Comparison of ENCODE assay signal across 1 cellular context in the genomic region with DNA sequence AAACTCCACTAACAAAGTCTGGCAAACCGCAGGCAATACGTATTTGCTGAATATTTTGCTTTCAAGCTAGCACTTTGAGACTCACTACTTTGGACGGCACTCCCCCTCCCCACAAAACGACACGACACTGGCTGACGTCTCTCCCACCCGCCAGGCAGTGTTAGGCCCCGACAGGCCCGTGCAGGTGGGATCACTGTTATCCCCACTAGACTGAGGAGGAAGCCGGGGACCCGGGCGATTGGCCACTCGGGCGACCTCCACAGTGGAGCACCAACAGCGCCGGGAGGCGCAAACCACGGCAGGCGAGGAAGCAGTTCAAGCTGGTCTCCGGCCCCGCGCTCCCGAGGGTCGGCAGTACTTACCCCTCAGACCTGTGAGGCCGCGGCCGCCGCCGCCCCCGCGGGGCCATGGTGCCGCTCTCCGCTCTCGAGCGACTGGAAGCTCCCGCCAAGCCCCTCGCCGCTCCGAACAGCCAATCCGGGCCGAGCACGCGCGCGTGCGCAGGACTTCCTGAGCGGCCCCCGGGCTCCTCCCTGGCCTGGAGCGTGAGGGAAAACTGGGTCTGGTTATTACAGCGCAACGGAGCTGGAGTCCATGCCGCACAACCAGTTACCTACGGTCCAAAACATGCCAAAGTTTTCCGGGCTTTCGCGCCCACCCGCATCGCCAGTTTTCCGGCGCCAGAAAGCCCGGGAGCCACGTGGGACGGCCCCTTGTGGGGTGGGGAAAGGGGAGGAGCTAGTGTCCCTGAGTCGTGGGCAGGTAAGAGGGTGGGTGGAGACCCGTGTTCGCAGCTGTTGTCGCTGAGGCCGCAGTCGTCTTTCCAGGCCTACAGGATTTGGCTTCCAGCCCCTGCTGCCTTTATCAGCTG.
TF ChIP-seq lines count a peak whose summit lies in the region.

A gene with protein sequence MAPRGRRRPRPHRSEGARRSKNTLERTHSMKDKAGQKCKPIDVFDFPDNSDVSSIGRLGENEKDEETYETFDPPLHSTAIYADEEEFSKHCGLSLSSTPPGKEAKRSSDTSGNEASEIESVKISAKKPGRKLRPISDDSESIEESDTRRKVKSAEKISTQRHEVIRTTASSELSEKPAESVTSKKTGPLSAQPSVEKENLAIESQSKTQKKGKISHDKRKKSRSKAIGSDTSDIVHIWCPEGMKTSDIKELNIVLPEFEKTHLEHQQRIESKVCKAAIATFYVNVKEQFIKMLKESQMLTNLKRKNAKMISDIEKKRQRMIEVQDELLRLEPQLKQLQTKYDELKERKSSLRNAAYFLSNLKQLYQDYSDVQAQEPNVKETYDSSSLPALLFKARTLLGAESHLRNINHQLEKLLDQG (minus strand): TSS at position 443 of the 871 bp plus-strand sequence. CDS start 34 bp downstream, at position 409.

TF ChIP-seq in SK-N-SH, 30 proteins besides CTCF, POLR2A, EP300 and RAD21 (continued from another document):
- TF ChIP-seq FOXM1 (IDR thresholded peaks at IDR 0.05; ENCODE audit: low read depth) (peak; percentile 63; the same call in 1 of the 2 replicates), RFX5 (IDR thresholded peaks at IDR 0.05; ENCODE audit: low read length) (peak; percentile 90), SIN3A (IDR thresholded peaks at IDR 0.05; ENCODE audit: borderline replicate concordance, low read depth, low read length) (peak; percentile 98), MEF2A (IDR thresholded peaks at IDR 0.05; ENCODE audit: borderline replicate concordance, low read depth) (no peak), JUND (IDR thresholded peaks at IDR 0.05) (peak; percentile 99), FOXJ3 (CRISPR knock-in tag; IDR thresholded peaks at IDR 0.05) (peak; percentile 49; the same call in 1 of the 2 replicates), SMC3 (IDR thresholded peaks at IDR 0.05; ENCODE audit: low read depth, low read length) (no peak), GATA2 (CRISPR knock-in tag; IDR thresholded peaks at IDR 0.05) (no peak)
- TF ChIP-seq, protein P1, sequence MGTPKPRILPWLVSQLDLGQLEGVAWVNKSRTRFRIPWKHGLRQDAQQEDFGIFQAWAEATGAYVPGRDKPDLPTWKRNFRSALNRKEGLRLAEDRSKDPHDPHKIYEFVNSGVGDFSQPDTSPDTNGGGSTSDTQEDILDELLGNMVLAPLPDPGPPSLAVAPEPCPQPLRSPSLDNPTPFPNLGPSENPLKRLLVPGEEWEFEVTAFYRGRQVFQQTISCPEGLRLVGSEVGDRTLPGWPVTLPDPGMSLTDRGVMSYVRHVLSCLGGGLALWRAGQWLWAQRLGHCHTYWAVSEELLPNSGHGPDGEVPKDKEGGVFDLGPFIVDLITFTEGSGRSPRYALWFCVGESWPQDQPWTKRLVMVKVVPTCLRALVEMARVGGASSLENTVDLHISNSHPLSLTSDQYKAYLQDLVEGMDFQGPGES (IDR thresholded peaks at IDR 0.05; ENCODE audit: low read depth, low read length) = 0 out of 2 replicates have a peak, but pooled peaks have one; percentile 20
- TF ChIP-seq, protein P2, sequence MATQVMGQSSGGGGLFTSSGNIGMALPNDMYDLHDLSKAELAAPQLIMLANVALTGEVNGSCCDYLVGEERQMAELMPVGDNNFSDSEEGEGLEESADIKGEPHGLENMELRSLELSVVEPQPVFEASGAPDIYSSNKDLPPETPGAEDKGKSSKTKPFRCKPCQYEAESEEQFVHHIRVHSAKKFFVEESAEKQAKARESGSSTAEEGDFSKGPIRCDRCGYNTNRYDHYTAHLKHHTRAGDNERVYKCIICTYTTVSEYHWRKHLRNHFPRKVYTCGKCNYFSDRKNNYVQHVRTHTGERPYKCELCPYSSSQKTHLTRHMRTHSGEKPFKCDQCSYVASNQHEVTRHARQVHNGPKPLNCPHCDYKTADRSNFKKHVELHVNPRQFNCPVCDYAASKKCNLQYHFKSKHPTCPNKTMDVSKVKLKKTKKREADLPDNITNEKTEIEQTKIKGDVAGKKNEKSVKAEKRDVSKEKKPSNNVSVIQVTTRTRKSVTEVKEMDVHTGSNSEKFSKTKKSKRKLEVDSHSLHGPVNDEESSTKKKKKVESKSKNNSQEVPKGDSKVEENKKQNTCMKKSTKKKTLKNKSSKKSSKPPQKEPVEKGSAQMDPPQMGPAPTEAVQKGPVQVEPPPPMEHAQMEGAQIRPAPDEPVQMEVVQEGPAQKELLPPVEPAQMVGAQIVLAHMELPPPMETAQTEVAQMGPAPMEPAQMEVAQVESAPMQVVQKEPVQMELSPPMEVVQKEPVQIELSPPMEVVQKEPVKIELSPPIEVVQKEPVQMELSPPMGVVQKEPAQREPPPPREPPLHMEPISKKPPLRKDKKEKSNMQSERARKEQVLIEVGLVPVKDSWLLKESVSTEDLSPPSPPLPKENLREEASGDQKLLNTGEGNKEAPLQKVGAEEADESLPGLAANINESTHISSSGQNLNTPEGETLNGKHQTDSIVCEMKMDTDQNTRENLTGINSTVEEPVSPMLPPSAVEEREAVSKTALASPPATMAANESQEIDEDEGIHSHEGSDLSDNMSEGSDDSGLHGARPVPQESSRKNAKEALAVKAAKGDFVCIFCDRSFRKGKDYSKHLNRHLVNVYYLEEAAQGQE (IDR thresholded peaks at IDR 0.05; ENCODE audit: low read depth, low read length) = peak; percentile 36; the same call in 1 of the 2 replicates
- TF ChIP-seq, protein P3, sequence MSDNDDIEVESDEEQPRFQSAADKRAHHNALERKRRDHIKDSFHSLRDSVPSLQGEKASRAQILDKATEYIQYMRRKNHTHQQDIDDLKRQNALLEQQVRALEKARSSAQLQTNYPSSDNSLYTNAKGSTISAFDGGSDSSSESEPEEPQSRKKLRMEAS (IDR thresholded peaks at IDR 0.05; ENCODE audit: low read depth) = peak; percentile 94
